8 cellular contexts compared by ENCODE assay signal in the genomic region with DNA sequence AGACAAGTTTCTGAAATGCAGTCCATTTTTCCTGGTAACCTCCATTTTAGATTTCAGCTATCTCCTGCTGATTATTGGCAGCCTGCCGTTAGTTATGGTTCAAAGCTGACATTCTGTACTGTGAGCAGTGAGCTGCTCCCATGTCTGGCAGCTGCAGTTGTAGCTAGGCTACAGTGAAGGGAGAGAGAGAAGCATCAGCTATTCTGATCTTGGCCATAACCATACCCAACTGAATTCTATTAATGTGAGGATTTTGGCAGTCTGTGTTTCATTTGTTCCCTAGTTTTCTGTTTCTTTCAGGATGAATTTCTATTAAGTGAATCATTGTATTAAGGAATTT. TPM values are rescaled to one million over a fixed set of nuclear protein-coding genes. Genes with fewer than 3 reads are reported as not detected.
DNase-seq lines count a peak whose midpoint lies in the region; ATAC-seq and TF ChIP-seq lines count a peak whose summit lies in the region.

No MANE protein-coding gene starts in this region.

- no peak overlapping the region for H3K27ac Mint-ChIP-seq in activated CD4-positive, alpha-beta memory T cell treated with anti-CD3 and anti-CD28 coated beads, Interleukin-2, amount 10 ng/mL, durations not matched to agents 7 days and 5 days

- CTCF ChIA-PET in activated CD4-positive, alpha-beta memory T cell treated with anti-CD3 and anti-CD28 coated beads, Interleukin-2, amount 10 ng/mL, durations not matched to agents 7 days and 5 days (lab: Charles Lee): interaction anchor here (1.1 kb wide), 1 partner anchor 31 kb away, joined by 3 read pairs; no protein-coding TSS in a partner anchor

- no peaks in the 10 kb centered on the region for H3K27me3 Mint-ChIP-seq in activated CD4-positive, alpha-beta memory T cell treated with anti-CD3 and anti-CD28 coated beads, Interleukin-2, amount 10 ng/mL, durations not matched to agents 7 days and 5 days

- H3K9me3 Mint-ChIP-seq in activated CD4-positive, alpha-beta memory T cell treated with anti-CD3 and anti-CD28 coated beads, Interleukin-2, amount 10 ng/mL, durations not matched to agents 7 days and 5 days: no peaks in the 10 kb centered on the region

- peaks cover 26% of the 10 kb centered on the region for H3K4me1 Mint-ChIP-seq in activated CD4-positive, alpha-beta memory T cell treated with anti-CD3 and anti-CD28 coated beads, Interleukin-2, amount 10 ng/mL, durations not matched to agents 7 days and 5 days

- TF ChIP-seq CTCF in fibroblast of the aortic adventitia (IDR thresholded peaks at IDR 0.05; ENCODE audit: insufficient read depth, low read length): no peak

- H3K4me3 ChIP-seq in fibroblast of the aortic adventitia (ENCODE audit: low read depth, low read length): no peak overlapping the region

- ATAC-seq in HG03045 (IDR thresholded peaks at IDR 0.05; ENCODE audit: unreplicated experiment) (no peak), GM21423 (IDR thresholded peaks at IDR 0.05; ENCODE audit: unreplicated experiment) (no peak)

- DNase-seq in Caki2 (ENCODE audit: low read depth) (peak; percentile 10), OCI-M1 (lab: John Stamatoyannopoulos, UW) (peak; percentile 25), fibroblast of the aortic adventitia (ENCODE audit: low read depth) (peak; percentile 93), pons (ENCODE audit: low spot score) (peak; percentile 84)
- DNase-seq in activated naive CD4-positive, alpha-beta T cell treated with Interleukin-2 at 50 U/mL for 16 hours: no peak
- no peak for DNase-seq in activated CD4-positive, alpha-beta memory T cell treated with anti-CD3 and anti-CD28 coated beads, Interleukin-2, amount 10 ng/mL, durations not matched to agents 7 days and 5 days

- in situ Hi-C loops in Caki2 (cut with HindIII; ENCODE audit: low pct_unique_long_range_greater_than_20kb, low sequenced_read_pairs): no loop called here

- POLR2A ChIA-PET in activated CD4-positive, alpha-beta memory T cell treated with anti-CD3 and anti-CD28 coated beads, Interleukin-2, amount 10 ng/mL, durations not matched to agents 7 days and 5 days (lab: Charles Lee): no interaction called here

- H3K4me3 Mint-ChIP-seq in activated CD4-positive, alpha-beta memory T cell treated with anti-CD3 and anti-CD28 coated beads, Interleukin-2, amount 10 ng/mL, durations not matched to agents 7 days and 5 days: no peak overlapping the region

- H3K36me3 Mint-ChIP-seq in activated CD4-positive, alpha-beta memory T cell treated with anti-CD3 and anti-CD28 coated beads, Interleukin-2, amount 10 ng/mL, durations not matched to agents 7 days and 5 days (ENCODE audit: low read depth): peaks cover 17% of the 10 kb centered on the region

RNA-seq across cellular contexts. Expression of a gene that starts 33.4 kb away (rescaled TPM):
- total RNA-seq in Caki2 (2014; rRNA removed; shearing (Covaris generic); ENCODE audit: low replicate concordance): 1.5 and 2.2 TPM in 2 replicates
- total RNA-seq in fibroblast of the aortic adventitia (ENCODE audit: low replicate concordance): 8.8 and 16.6 TPM in 2 replicates
- total RNA-seq in activated CD4-positive, alpha-beta memory T cell treated with anti-CD3 and anti-CD28 coated beads, Interleukin-2, amount 10 ng/mL, durations not matched to agents 7 days and 5 days: 10 to 100 TPM in 1 of 2 experiments, 1 to 10 TPM in 1; 7.7 to 10.8 TPM

Comparison
In these comparisons a context has a peak if more than half of its experiments do, and no peak if none do; other contexts are left out.
1. DNase-seq: peak in Caki2 (single experiment), OCI-M1 (single experiment), fibroblast of the aortic adventitia (single experiment) and pons (single experiment); none in activated naive CD4-positive, alpha-beta T cell treated with Interleukin-2 at 50 U/mL for 16 hours (single experiment) and activated CD4-positive, alpha-beta memory T cell treated with anti-CD3 and anti-CD28 coated beads, Interleukin-2, amount 10 ng/mL, durations not matched to agents 7 days and 5 days (single experiment).